In genomic region chr2:204842731-204843490, GRCh38 we compare ENCODE assay signal across 9 cellular contexts.
DNase-seq lines count a peak whose midpoint lies in the region; TF ChIP-seq lines count a peak whose summit lies in the region.
"Had no signal": no experiment of that assay in that cellular context is flagged by ENCODE, and none has a peak within 500 bp of the region (broad histone marks: within the 10 kb centered on the region; RNA-seq: fewer than 3 reads in every experiment).

No MANE protein-coding gene starts in this region.

- H3K9me3 Mint-ChIP-seq in endothelial cell (ENCODE audit: unreplicated experiment), result no peaks in the 10 kb centered on the region

- peak overlapping the region; percentile 15 for H3K9ac ChIP-seq in SK-N-MC (ENCODE audit: insufficient read length)
- no peak overlapping the region for H3K9ac ChIP-seq in rectal smooth muscle tissue (ENCODE audit: low read length)

- TF ChIP-seq CTCF in endothelial cell (IDR thresholded peaks at IDR 0.05; ENCODE audit: unreplicated experiment), result no peak

- H3K27ac Mint-ChIP-seq in endothelial cell (ENCODE audit: unreplicated experiment), result no peak overlapping the region
- H3K27ac Mint-ChIP-seq: activated naive CD8-positive, alpha-beta T cell treated with anti-CD3 and anti-CD28 coated beads, Interleukin-2, amount 10 ng/mL, durations not matched to agents 7 days and 5 days had no signal

- H3K4me1 ChIP-seq in rectal smooth muscle tissue (ENCODE audit: control insufficient read depth, insufficient read depth, low read length), result peaks cover 15% of the 10 kb centered on the region

- H3K27ac ChIP-seq in SK-N-MC (peak overlapping the region; percentile 48), rectal smooth muscle tissue (ENCODE audit: low read depth, low read length) (peak overlapping the region; percentile 14)

- no peak overlapping the region for H3K4me3 Mint-ChIP-seq in endothelial cell (ENCODE audit: unreplicated experiment)
- H3K4me3 Mint-ChIP-seq: activated naive CD8-positive, alpha-beta T cell treated with anti-CD3 and anti-CD28 coated beads, Interleukin-2, amount 10 ng/mL, durations not matched to agents 7 days and 5 days had no signal

- no peaks in the 10 kb centered on the region for H3K9me3 ChIP-seq in SK-N-MC (ENCODE audit: low read depth, low read length)

- no peaks in the 10 kb centered on the region for H3K4me1 Mint-ChIP-seq in endothelial cell (ENCODE audit: unreplicated experiment)

- no peaks in the 10 kb centered on the region for H3K36me3 Mint-ChIP-seq in endothelial cell (ENCODE audit: low read depth, unreplicated experiment)
- H3K36me3 Mint-ChIP-seq: activated naive CD8-positive, alpha-beta T cell treated with anti-CD3 and anti-CD28 coated beads, Interleukin-2, amount 10 ng/mL, durations not matched to agents 7 days and 5 days had no signal

- H3K27me3 Mint-ChIP-seq in endothelial cell (ENCODE audit: unreplicated experiment), result no peaks in the 10 kb centered on the region

- H3K4me3 ChIP-seq in SK-N-MC (peak overlapping the region; percentile 27), rectal smooth muscle tissue (ENCODE audit: low read length) (no peak overlapping the region)

- DNase-seq in ELR (ENCODE audit: low read depth), result peak; percentile 84
- DNase-seq in SK-N-MC (ENCODE audit: low read depth, low spot score), result peak; percentile 8
- peak; percentile 98 for DNase-seq in fibroblast of peridontal ligament (ENCODE audit: extremely low read depth)
- DNase-seq in DMS114 treated with DMSO at 0.1 percent for 48 hours (lab: John Stamatoyannopoulos, UW; ENCODE audit: unreplicated experiment), result no peak
- DNase-seq in OCI-M2 (lab: John Stamatoyannopoulos, UW; ENCODE audit: unreplicated experiment), result no peak
- no peak for DNase-seq in NCI-H2171 treated with DMSO at 0.1 percent for 48 hours (lab: John Stamatoyannopoulos, UW)
- DNase-seq in endothelial cell (ENCODE audit: low spot score), result no peak
- DNase-seq: activated naive CD8-positive, alpha-beta T cell treated with anti-CD3 and anti-CD28 coated beads, Interleukin-2, amount 10 ng/mL, durations not matched to agents 7 days and 5 days had no signal

- H3K27me3 ChIP-seq in rectal smooth muscle tissue (ENCODE audit: control insufficient read depth, insufficient read depth, low read length), result no peaks in the 10 kb centered on the region

- H3K36me3 ChIP-seq in SK-N-MC (ENCODE audit: insufficient read depth, low read length) (no peaks in the 10 kb centered on the region), rectal smooth muscle tissue (ENCODE audit: control insufficient read depth, insufficient read depth, low read length) (no peaks in the 10 kb centered on the region)

Comparison
In these comparisons a context has a peak if more than half of its experiments do, and no peak if none do; other contexts are left out.
1. DNase-seq: peak in ELR (single experiment), SK-N-MC (single experiment) and fibroblast of peridontal ligament (single experiment); none in DMS114 treated with DMSO at 0.1 percent for 48 hours (single experiment), OCI-M2 (single experiment), NCI-H2171 treated with DMSO at 0.1 percent for 48 hours (single experiment) and endothelial cell (single experiment).